In genomic region chr18:57436965-57437333, GRCh38 we compare ENCODE assay signal across 1 cellular context.
TF ChIP-seq lines count a peak whose summit lies in the region.

No MANE protein-coding gene starts in this region.

TF ChIP-seq in HEK293, 187 proteins besides CTCF, POLR2A, EP300 and RAD21 (continued from another document):
- peak; percentile 99 for TF ChIP-seq PRDM1 (tag by site-specific recombination; IDR thresholded peaks at IDR 0.05)
- peak; percentile 56; the same call in 1 of the 2 replicates for TF ChIP-seq ZNF366 (tag by site-specific recombination; conservative IDR thresholded peaks at IDR 0.05)
- no peak for TF ChIP-seq ZNF596 (tag by site-specific recombination; IDR thresholded peaks at IDR 0.05)
- no peak for TF ChIP-seq ZBTB7A (tag by site-specific recombination; IDR thresholded peaks at IDR 0.05; ENCODE audit: low read depth)
- no peak for TF ChIP-seq IKZF3 (tag by site-specific recombination; IDR thresholded peaks at IDR 0.05)
- TF ChIP-seq ZNF404 (tag by site-specific recombination; IDR thresholded peaks at IDR 0.05), result no peak
- TF ChIP-seq ZNF544 (tag by site-specific recombination; IDR thresholded peaks at IDR 0.05), result no peak
